8 cellular contexts compared by ENCODE assay signal in the genomic region with DNA sequence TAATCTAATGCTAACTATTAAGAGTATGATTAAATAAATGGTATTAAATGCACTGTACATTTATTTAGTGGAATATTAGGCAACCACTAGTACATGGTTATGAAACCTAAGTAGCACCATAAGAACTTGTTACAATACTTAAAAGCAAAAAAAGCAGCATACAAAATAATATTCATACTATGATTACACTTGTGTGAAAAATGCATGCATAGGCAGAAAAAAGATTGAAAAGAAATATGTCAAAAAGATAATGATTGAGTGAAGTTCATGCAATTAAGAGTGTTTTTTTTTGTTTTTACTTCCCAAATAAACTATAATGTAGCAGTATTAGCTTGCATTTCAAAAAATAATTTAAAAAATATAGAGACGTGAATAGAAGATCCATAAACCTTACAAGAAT.
"Had no signal": no experiment of that assay in that cellular context is flagged by ENCODE, and none has a peak within 500 bp of the region (broad histone marks: within the 10 kb centered on the region; RNA-seq: fewer than 3 reads in every experiment).

No MANE protein-coding gene starts in this region.

- FAIRE-seq: G401.6, GM12878, GM12891, GM12892, GM18507, GM19239 had no signal

- DNase-seq: GDM1, GF-D8 had no signal

- H3K4me3 ChIP-seq: GM12878 had no signal
